Comparison of ENCODE assay signal across 15 cellular contexts in genomic region chr12:128784030-128784770, GRCh38. TPM values are rescaled to one million over a fixed set of nuclear protein-coding genes. Genes with fewer than 3 reads are reported as not detected.
DNase-seq lines count a peak whose midpoint lies in the region; ATAC-seq and TF ChIP-seq lines count a peak whose summit lies in the region.
"Had no signal": no experiment of that assay in that cellular context is flagged by ENCODE, and none has a peak within 500 bp of the region (broad histone marks: within the 10 kb centered on the region; RNA-seq: fewer than 3 reads in every experiment).

No MANE protein-coding gene starts in this region.

- H3K9me3 ChIP-seq in PC-3 (ENCODE audit: low read length) (no peaks in the 10 kb centered on the region), osteoblast (ENCODE audit: low read depth, low read length) (no peaks in the 10 kb centered on the region), neural progenitor cell (ENCODE audit: low read depth) (no peaks in the 10 kb centered on the region)
- H3K9me3 ChIP-seq: body of pancreas, transverse colon had no signal

- intact Hi-C loops in PC-3 (cut with micrococcal nuclease) = no loop called here
- intact Hi-C loops in posterior cingulate gyrus (cut with DNase I) = loop anchor here (5.0 kb wide), 2 partner anchors 1128 to 1228 kb away; no protein-coding TSS in a partner anchor

- DNase-seq in ELR (ENCODE audit: low read depth) (peak; percentile 43), PC-3 (peak; percentile 34), epithelial cell of esophagus (ENCODE audit: low read depth) (peak; percentile 29), osteoblast (ENCODE audit: insufficient read length, low spot score, missing footprints) (peak; percentile 80), neural progenitor cell (ENCODE audit: low spot score) (no peak), posterior cingulate gyrus (no peak)
- DNase-seq: activated CD4-positive, alpha-beta T cell treated with anti-CD3 and anti-CD28 coated beads, Interleukin-2, amount 50 U/mL, for 48 hours; activated effector memory CD4-positive, alpha-beta T cell treated with anti-CD3 and anti-CD28 coated beads, Interleukin-2, amount 50 U/mL, for 16 hours; body of pancreas; NCI-H187; SHP77 treated with DMSO at 0.1 percent for 48 hours; transverse colon had no signal

- no peaks in the 10 kb centered on the region for H3K27me3 ChIP-seq in PC-3 (ENCODE audit: low read length)
- H3K27me3 ChIP-seq in osteoblast (ENCODE audit: insufficient read depth, low read length) = no peaks in the 10 kb centered on the region
- no peaks in the 10 kb centered on the region for H3K27me3 ChIP-seq in neural progenitor cell
- H3K27me3 ChIP-seq: body of pancreas, transverse colon had no signal

- peaks cover 14% of the 10 kb centered on the region for H3K4me1 Mint-ChIP-seq in neural progenitor cell

- H3K4me3 Mint-ChIP-seq in neural progenitor cell = no peak overlapping the region

- H3F3A ChIP-seq in PC-3 (ENCODE audit: low read length, unreplicated experiment) = no peaks in the 10 kb centered on the region
- no peaks in the 10 kb centered on the region for H3F3A ChIP-seq in neural progenitor cell (ENCODE audit: low read depth)

- H4K20me1 ChIP-seq in PC-3 (ENCODE audit: low read length) = no peaks in the 10 kb centered on the region
- H4K20me1 ChIP-seq in osteoblast (ENCODE audit: insufficient read depth, low read length) = no peaks in the 10 kb centered on the region
- no peaks in the 10 kb centered on the region for H4K20me1 ChIP-seq in neural progenitor cell (ENCODE audit: low read depth)

- H2AFZ ChIP-seq in PC-3 (ENCODE audit: low read length) (no peak overlapping the region), osteoblast (ENCODE audit: low read length) (peak overlapping the region; percentile 30), neural progenitor cell (replicated peaks) (no peak overlapping the region)

- no peaks in the 10 kb centered on the region for H3K4me1 ChIP-seq in PC-3 (ENCODE audit: insufficient read depth, low read length)
- peaks cover 11% of the 10 kb centered on the region for H3K4me1 ChIP-seq in osteoblast (ENCODE audit: insufficient read depth, low read length)
- no peaks in the 10 kb centered on the region for H3K4me1 ChIP-seq in neural progenitor cell
- H3K4me1 ChIP-seq: body of pancreas, transverse colon had no signal

- peaks cover 8% of the 10 kb centered on the region for H3K9me3 Mint-ChIP-seq in neural progenitor cell

- H3K27ac ChIP-seq in PC-3 (ENCODE audit: low read length) (no peak overlapping the region), osteoblast (ENCODE audit: low read depth, low read length) (no peak overlapping the region), neural progenitor cell (no peak overlapping the region)
- H3K27ac ChIP-seq: body of pancreas, C4-2B, transverse colon had no signal

- POLR2A ChIA-PET in PC-3 (lab: Charles Lee; ENCODE audit: unreplicated experiment) = no interaction called here

- no peaks in the 10 kb centered on the region for H3K36me3 Mint-ChIP-seq in neural progenitor cell

- H3K4me3 ChIP-seq in PC-3 (ENCODE audit: low read length) (no peak overlapping the region), epithelial cell of esophagus (ENCODE audit: low read length) (no peak overlapping the region), osteoblast (ENCODE audit: insufficient read depth, low read length) (no peak overlapping the region), neural progenitor cell (no peak overlapping the region)
- H3K4me3 ChIP-seq: body of pancreas, transverse colon had no signal

- no peaks in the 10 kb centered on the region for H3K9me2 ChIP-seq in PC-3 (replicated peaks; ENCODE audit: low read length)

- BruUV-seq in PC-3 (replicated peaks; lab: Mats Ljungman, UMichigan) = no TSS peak

- TF ChIP-seq CTCF in PC-3 (conservative IDR thresholded peaks at IDR 0.05; ENCODE audit: low read depth, low read length) (no peak), epithelial cell of esophagus (IDR thresholded peaks at IDR 0.05; ENCODE audit: insufficient read depth, low read depth, low read length, missing control alignments) (no peak), osteoblast (IDR thresholded peaks at IDR 0.05; ENCODE audit: extremely low read depth, low read depth, low read length) (no peak), neural progenitor cell (IDR thresholded peaks at IDR 0.05) (no peak)

- peaks cover under 1% of the 10 kb centered on the region for H3K27me3 Mint-ChIP-seq in neural progenitor cell (ENCODE audit: insufficient read depth, low read depth)

- H3K4me2 ChIP-seq in PC-3 (ENCODE audit: low read length) (no peak overlapping the region), osteoblast (ENCODE audit: insufficient read depth, low read length) (no peak overlapping the region), neural progenitor cell (no peak overlapping the region)

- no peak; the same call in 1 of the 2 replicates for ATAC-seq in PC-3
- no peak for ATAC-seq in GM21737 (IDR thresholded peaks at IDR 0.05; ENCODE audit: unreplicated experiment)
- ATAC-seq in GM18519 (IDR thresholded peaks at IDR 0.05; ENCODE audit: low FRiP score, unreplicated experiment) = no peak
- ATAC-seq: body of pancreas had no signal

- H3K79me2 ChIP-seq in PC-3 (ENCODE audit: low read length) (no peaks in the 10 kb centered on the region), osteoblast (ENCODE audit: insufficient read depth, low read length) (no peaks in the 10 kb centered on the region), neural progenitor cell (ENCODE audit: low read depth) (no peaks in the 10 kb centered on the region)

- H3K36me3 ChIP-seq in PC-3 (ENCODE audit: low read depth, low read length) (no peaks in the 10 kb centered on the region), osteoblast (ENCODE audit: insufficient read depth, low read length) (no peaks in the 10 kb centered on the region), neural progenitor cell (no peaks in the 10 kb centered on the region)
- H3K36me3 ChIP-seq: transverse colon had no signal

- CTCF ChIA-PET in PC-3 (lab: Charles Lee) = no interaction called here

- H3K27ac Mint-ChIP-seq in neural progenitor cell = no peak overlapping the region

- H3K9ac ChIP-seq in PC-3 (ENCODE audit: low read length) = no peak overlapping the region
- H3K9ac ChIP-seq in neural progenitor cell = no peak overlapping the region

RNA-seq across cellular contexts. Expression of gene SLC15A4, which starts 39.6 kb away (rescaled TPM):
- total RNA-seq in PC-3 (2014; rRNA removed) (19.4 and 20.8 TPM in 2 replicates), osteoblast (46.6 and 52.5 TPM in 2 replicates), neural progenitor cell (ENCODE audit: low replicate concordance) (42.3 and 45.7 TPM in 2 replicates)

Comparison
In these comparisons a context has a peak if more than half of its experiments do, and no peak if none do; other contexts are left out.
1. DNase-seq: peak in ELR (single experiment), PC-3 (single experiment), epithelial cell of esophagus (single experiment) and osteoblast (single experiment); none in neural progenitor cell (single experiment) and posterior cingulate gyrus (0 of 10).